In genomic region chr7:5360021-5360420, GRCh38 we compare ENCODE assay signal across 7 cellular contexts.
DNase-seq lines count a peak whose midpoint lies in the region; ATAC-seq and TF ChIP-seq lines count a peak whose summit lies in the region.
"Not testable (repeated sequence)": the region's sequence is repeated elsewhere in the genome, so short reads cannot be mapped to it uniquely, and the experiment has no call there.

No MANE protein-coding gene starts in this region.

- not testable (repeated sequence) for H3K4me3 ChIP-seq in HEK293 (ENCODE audit: low read depth, low read length); gastroesophageal sphincter; sigmoid colon; transverse colon

- H3K4me1 ChIP-seq in HEK293 (ENCODE audit: control insufficient read depth, insufficient read depth, low read length), result not testable (repeated sequence)
- H3K4me1 ChIP-seq in gastroesophageal sphincter (peaks cover 0 to 100% (median 17%) of the 10 kb centered on the region in 3 donors), sigmoid colon (peaks cover 0 to 85% (median 76%) of the 10 kb centered on the region in 4 donors), transverse colon (peaks cover 2 to 17% (median 11%) of the 10 kb centered on the region in 4 donors)

- POLR2A ChIA-PET in HEK293 (lab: Yijun Ruan, JAX), result not testable (repeated sequence)

- not testable (repeated sequence) for H3K27ac Mint-ChIP-seq in endothelial cell (ENCODE audit: unreplicated experiment)
- H3K27ac Mint-ChIP-seq in immature natural killer cell, result peak overlapping the region; percentile 55 to 88 (median 76)
- peak overlapping the region; percentile 69 to 71 for H3K27ac Mint-ChIP-seq in natural killer cell

- CTCF ChIA-PET in HEK293 (lab: Yijun Ruan, JAX), result interaction anchor here (0.7 kb wide), 1 partner anchor 321 kb away, joined by 4 read pairs; no protein-coding TSS in a partner anchor

- not testable (repeated sequence) for H3K9me3 Mint-ChIP-seq in endothelial cell (ENCODE audit: unreplicated experiment); immature natural killer cell; natural killer cell

- not testable (repeated sequence) for H3K9me3 ChIP-seq in HEK293 (ENCODE audit: control insufficient read depth, insufficient read depth, low read depth, low read length); gastroesophageal sphincter; sigmoid colon; transverse colon

- H3K36me3 ChIP-seq in HEK293 (ENCODE audit: control insufficient read depth in 2 of 2, insufficient read depth in 1 of 2, low read length in 2 of 2) (peaks cover 27 to 59% of the 10 kb centered on the region in 2 experiments; a peak in 2 of 3 replicates), gastroesophageal sphincter (peaks cover 0 to 81% of the 10 kb centered on the region in 2 donors), sigmoid colon (peaks cover 26 to 84% (median 58%) of the 10 kb centered on the region in 4 donors), transverse colon (peaks cover 0 to 55% (median 25%) of the 10 kb centered on the region in 4 donors)

- WGBS in gastroesophageal sphincter (ENCODE audit: low coverage in 1 of 2), 2 donors, result 49 to 73% methylated on average over 6 of the region's 6 CpGs
- 79 to 86% methylated on average over 6 of the region's 6 CpGs for WGBS in sigmoid colon, 2 donors
- 84 to 85% methylated on average over 4 to 6 of the region's 6 CpGs for WGBS in transverse colon (ENCODE audit: low coverage in 1 of 2), 2 donors

- in situ Hi-C loops in transverse colon (cut with MboI; ENCODE audit: low pct_ligation_motif_present in 1 of 4, low pct_unique_long_range_greater_than_20kb in 1 of 4, low sequenced_read_pairs in 3 of 4), result loop anchor here in 2 of 4 donors (10.0 to 25.0 kb wide), 2 partner anchors 95 to 102 kb away; no protein-coding TSS in a partner anchor

- ATAC-seq in gastroesophageal sphincter, natural killer cell: not testable (repeated sequence)

- H3K36me3 Mint-ChIP-seq in endothelial cell (ENCODE audit: low read depth, unreplicated experiment), result peaks cover 39% of the 10 kb centered on the region
- H3K36me3 Mint-ChIP-seq in immature natural killer cell, result peaks cover 10 to 41% (median 13%) of the 10 kb centered on the region in 3 donors
- H3K36me3 Mint-ChIP-seq in natural killer cell, result not testable (repeated sequence)

- not testable (repeated sequence) for H3K27ac ChIP-seq in HEK293 (ENCODE audit: extremely low read depth, low read depth, low read length)
- H3K27ac ChIP-seq in gastroesophageal sphincter (peak overlapping the region in 3 of 4 donors; percentile 63 to 66 (median 66)), sigmoid colon (peak overlapping the region in 3 of 4 donors; percentile 74 to 85 (median 82)), transverse colon (peak overlapping the region; percentile 2 to 68 (median 62))

- intact Hi-C loops in natural killer cell (cut with micrococcal nuclease); sigmoid colon (cut with DNase I): not testable (repeated sequence)
- intact Hi-C loops in transverse colon (cut with DNase I; ENCODE audit: low total_unique reads), result loop anchor here (10.0 kb wide), 1 partner anchor 345 kb away; no protein-coding TSS in a partner anchor

- TF ChIP-seq EP300 in gastroesophageal sphincter (IDR thresholded peaks at IDR 0.05); sigmoid colon (IDR thresholded peaks at IDR 0.05); transverse colon (IDR thresholded peaks at IDR 0.05; ENCODE audit: low read depth): not testable (repeated sequence)

- not testable (repeated sequence) for TF ChIP-seq POLR2A in gastroesophageal sphincter (IDR thresholded peaks at IDR 0.05); sigmoid colon (IDR thresholded peaks at IDR 0.05); transverse colon (IDR thresholded peaks at IDR 0.05)

- not testable (repeated sequence) for H3K27me3 Mint-ChIP-seq in endothelial cell (ENCODE audit: unreplicated experiment); immature natural killer cell (ENCODE audit: low read depth in 3 of 3); natural killer cell (ENCODE audit: low read depth in 2 of 2)

- H3K4me1 Mint-ChIP-seq in endothelial cell (ENCODE audit: unreplicated experiment), result not testable (repeated sequence)
- H3K4me1 Mint-ChIP-seq in immature natural killer cell (peaks cover 65 to 70% of the 10 kb centered on the region in 2 donors), natural killer cell (peaks cover 34 to 62% of the 10 kb centered on the region in 2 donors)

- not testable (repeated sequence) for H3K27me3 ChIP-seq in gastroesophageal sphincter, sigmoid colon, transverse colon

- DNase-seq in endothelial cell (ENCODE audit: low spot score); immature natural killer cell; natural killer cell; sigmoid colon; transverse colon: not testable (repeated sequence)

- H3K4me3 Mint-ChIP-seq in endothelial cell (ENCODE audit: unreplicated experiment), result peak overlapping the region; percentile 11
- H3K4me3 Mint-ChIP-seq in immature natural killer cell, result peak overlapping the region; percentile 56 to 74 (median 67)
- peak overlapping the region; percentile 64 for H3K4me3 Mint-ChIP-seq in natural killer cell

- not testable (repeated sequence) for TF ChIP-seq CTCF in HEK293 (tag by site-specific recombination; IDR thresholded peaks at IDR 0.05); endothelial cell (IDR thresholded peaks at IDR 0.05; ENCODE audit: unreplicated experiment); gastroesophageal sphincter (IDR thresholded peaks at IDR 0.05); natural killer cell (IDR thresholded peaks at IDR 0.05); sigmoid colon (IDR thresholded peaks at IDR 0.05); transverse colon (IDR thresholded peaks at IDR 0.05)

TF ChIP-seq in HEK293, 187 proteins besides CTCF, POLR2A, EP300 and RAD21 (continues in another document):
- TF ChIP-seq ZBTB8A (tag by site-specific recombination; IDR thresholded peaks at IDR 0.05) (peak; percentile 55; the same call in 1 of the 2 replicates), ZNF560 (tag by site-specific recombination; IDR thresholded peaks at IDR 0.05; ENCODE audit: borderline replicate concordance) (0 out of 2 replicates have a peak, but pooled peaks have one; percentile 38), ZNF426 (tag by site-specific recombination; IDR thresholded peaks at IDR 0.05) (peak; percentile 54), ZNF558 (tag by site-specific recombination; IDR thresholded peaks at IDR 0.05) (peak; percentile 39; the same call in 1 of the 2 replicates), ZNF664 (tag by site-specific recombination; IDR thresholded peaks at IDR 0.05) (0 out of 2 replicates have a peak, but pooled peaks have one; percentile 37), ZNF555 (tag by site-specific recombination; conservative IDR thresholded peaks at IDR 0.05) (peak; percentile 29; the same call in 1 of the 2 replicates), ZBTB11 (tag by site-specific recombination; conservative IDR thresholded peaks at IDR 0.05; ENCODE audit: low read depth) (peak; percentile 50), ZNF433 (tag by site-specific recombination; IDR thresholded peaks at IDR 0.05; ENCODE audit: low read depth) (0 out of 2 replicates have a peak, but pooled peaks have one; percentile 22)

Comparison
In these comparisons a context has a peak if more than half of its experiments do, and no peak if none do; other contexts are left out.
1. H3K4me3 Mint-ChIP-seq: peak in every context shown above with its lines; median percentile 67 in immature natural killer cell; 64 in natural killer cell; 11 in endothelial cell.